Comparison of ENCODE assay signal across 14 cellular contexts in genomic region chr17:3906881-3907280, GRCh38. TPM values are rescaled to one million over a fixed set of nuclear protein-coding genes. Genes with fewer than 3 reads are reported as not detected.
A peak's percentile ranks its signal among the peaks of the same experiment; 100 is the strongest.
DNase-seq lines count a peak whose midpoint lies in the region; ATAC-seq and TF ChIP-seq lines count a peak whose summit lies in the region.
"Had no signal": no experiment of that assay in that cellular context is flagged by ENCODE, and none has a peak within 500 bp of the region (broad histone marks: within the 10 kb centered on the region; RNA-seq: fewer than 3 reads in every experiment).

No MANE protein-coding gene starts in this region.

- H3K4me1 ChIP-seq in GM23338 (ENCODE audit: insufficient read depth) (peaks cover 13% of the 10 kb centered on the region), RWPE2 (ENCODE audit: insufficient read depth, poor library complexity, severe bottlenecking) (no peaks in the 10 kb centered on the region), neutrophil (ENCODE audit: control insufficient read depth in 1 of 2, insufficient read depth in 1 of 2, low read depth in 1 of 2, low read length in 1 of 2) (peaks cover 18% of the 10 kb centered on the region in 2 experiments)
- H3K4me1 ChIP-seq: Caco-2 had no signal

- TF ChIP-seq CTCF in GM23338 (conservative IDR thresholded peaks at IDR 0.05; ENCODE audit: low read depth in 2 of 2) (no peak), RWPE2 (IDR thresholded peaks at IDR 0.05; ENCODE audit: poor library complexity, severe bottlenecking) (no peak), neutrophil (IDR thresholded peaks at IDR 0.05) (no peak)

- 0 out of 2 replicates have a peak overlapping the region, but pooled peaks have one; percentile 7 for H2AFZ ChIP-seq in GM23338

- H3K4me3 Mint-ChIP-seq in GM23338, result no peak overlapping the region
- H3K4me3 Mint-ChIP-seq: CD4-positive, CD25-positive, alpha-beta regulatory T cell; CD8-positive, alpha-beta T cell; H9 had no signal

- H3K9me3 ChIP-seq in RWPE2 (ENCODE audit: severe bottlenecking) (no peaks in the 10 kb centered on the region), neutrophil (no peaks in the 10 kb centered on the region)
- H3K9me3 ChIP-seq: Caco-2 had no signal

- no peak for ATAC-seq in GM23338
- ATAC-seq in RWPE2 (ENCODE audit: low read depth), result 0 out of 3 replicates have a peak, but pooled peaks have one; percentile 26
- ATAC-seq in HG03342 (IDR thresholded peaks at IDR 0.05; ENCODE audit: unreplicated experiment), result no peak
- ATAC-seq: CD8-positive, alpha-beta T cell had no signal

- DNase-seq in GM23338 (ENCODE audit: low spot score) (no peak), RWPE2 (ENCODE audit: low spot score) (no peak), occipital lobe (lab: John Stamatoyannopoulos, UW) (no peak)
- no peak for DNase-seq in activated T-cell treated with anti-CD3 and anti-CD28 coated beads, Interleukin-2, amount 50 U/mL, for 48 hours
- DNase-seq: CD4-positive, CD25-positive, alpha-beta regulatory T cell; CD8-positive, alpha-beta T cell; DMS153; DND-41 had no signal

- H3K27ac Mint-ChIP-seq in GM23338, result no peak overlapping the region
- H3K27ac Mint-ChIP-seq: CD4-positive, CD25-positive, alpha-beta regulatory T cell had no signal

- H4K20me1 ChIP-seq in GM23338 (replicated peaks; ENCODE audit: insufficient read depth), result no peaks in the 10 kb centered on the region

- H3K79me2 ChIP-seq in GM23338 (replicated peaks; ENCODE audit: insufficient read depth), result no peaks in the 10 kb centered on the region

- H3K36me3 ChIP-seq in GM23338 (ENCODE audit: insufficient read depth), result no peaks in the 10 kb centered on the region
- no peaks in the 10 kb centered on the region for H3K36me3 ChIP-seq in RWPE2 (ENCODE audit: low read depth)
- peaks cover 70% of the 10 kb centered on the region for H3K36me3 ChIP-seq in neutrophil

- no peaks in the 10 kb centered on the region for H3F3A ChIP-seq in GM23338 (replicated peaks; ENCODE audit: low read depth)

- H3K4me3 ChIP-seq in GM23338 (no peak overlapping the region), RWPE2 (ENCODE audit: severe bottlenecking) (no peak overlapping the region), neutrophil (ENCODE audit: low read depth in 1 of 2, low read length in 1 of 2) (no peak overlapping the region)

- no peak overlapping the region for H3K4me2 ChIP-seq in GM23338

- H3K4me1 Mint-ChIP-seq in GM23338, result peaks cover 17% of the 10 kb centered on the region

- H3K27me3 Mint-ChIP-seq in GM23338 (ENCODE audit: insufficient read depth, low read depth, poor library complexity), result peaks cover 12% of the 10 kb centered on the region
- H3K27me3 Mint-ChIP-seq: CD4-positive, CD25-positive, alpha-beta regulatory T cell had no signal

- no peaks in the 10 kb centered on the region for H3K9me2 ChIP-seq in GM23338 (ENCODE audit: insufficient read depth)

- H3K27me3 ChIP-seq in GM23338 (ENCODE audit: insufficient read depth) (no peaks in the 10 kb centered on the region), RWPE2 (ENCODE audit: insufficient read depth, poor library complexity, severe bottlenecking) (no peaks in the 10 kb centered on the region), neutrophil (no peaks in the 10 kb centered on the region)

- H3K9me3 Mint-ChIP-seq in GM23338, result no peaks in the 10 kb centered on the region
- H3K9me3 Mint-ChIP-seq: CD4-positive, CD25-positive, alpha-beta regulatory T cell; CD8-positive, alpha-beta T cell; H9 had no signal

- H3K36me3 Mint-ChIP-seq in GM23338 (ENCODE audit: low read depth), result no peaks in the 10 kb centered on the region
- H3K36me3 Mint-ChIP-seq: CD4-positive, CD25-positive, alpha-beta regulatory T cell; CD8-positive, alpha-beta T cell had no signal

- H3K27ac ChIP-seq in GM23338 (ENCODE audit: low read depth), result no peak overlapping the region
- H3K27ac ChIP-seq in RWPE2 (ENCODE audit: poor library complexity, severe bottlenecking), result no peak overlapping the region
- peak overlapping the region; percentile 27 for H3K27ac ChIP-seq in neutrophil
- H3K27ac ChIP-seq: C4-2B had no signal

TF ChIP-seq in GM23338, 12 proteins besides CTCF, POLR2A, EP300 and RAD21:
- TF ChIP-seq EZH2 (IDR thresholded peaks at IDR 0.05; ENCODE audit: low read depth, unreplicated experiment) (no peak), NANOG (IDR thresholded peaks at IDR 0.05; ENCODE audit: borderline replicate concordance) (no peak), ETS1 (IDR thresholded peaks at IDR 0.05) (no peak), JUNB (IDR thresholded peaks at IDR 0.05; ENCODE audit: unreplicated experiment) (no peak), ZNF331 (CRISPR knock-in tag; IDR thresholded peaks at IDR 0.05; ENCODE audit: low read depth) (no peak), ZNF114 (CRISPR knock-in tag; IDR thresholded peaks at IDR 0.05) (no peak), CREB1 (CRISPR knock-in tag; IDR thresholded peaks at IDR 0.05; ENCODE audit: low read depth) (no peak), STAT1 (IDR thresholded peaks at IDR 0.05; ENCODE audit: unreplicated experiment) (no peak), EZH2phosphoT487 (IDR thresholded peaks at IDR 0.05; ENCODE audit: unreplicated experiment) (no peak), REST (IDR thresholded peaks at IDR 0.05; ENCODE audit: unreplicated experiment) (no peak)

RNA-seq across cellular contexts. Expression of gene P2RX1, which starts 9.4 kb away (rescaled TPM):
- 0.19 and 2.2 TPM in 2 replicates for total RNA-seq in GM23338 (2014; rRNA removed; shearing (Covaris generic))
- 0.17 and 0.31 TPM in 2 replicates for polyA plus RNA-seq in GM23338 (2016; fragmentation: Nextera tagmentation; extraction: Ambion mirVana)
- not detected for total RNA-seq in occipital lobe
- total RNA-seq: H4, H9 had no signal
- polyA plus RNA-seq: CD4-positive, CD25-positive, alpha-beta regulatory T cell had no signal

RNA-seq across cellular contexts. Expression of gene CAMKK1, which starts 14.0 kb away (rescaled TPM):
- 7.1 and 8.7 TPM in 2 replicates for total RNA-seq in GM23338 (2014; rRNA removed; shearing (Covaris generic))
- 4.3 TPM in 2 replicates for polyA plus RNA-seq in GM23338 (2016; fragmentation: Nextera tagmentation; extraction: Ambion mirVana)
- total RNA-seq in occipital lobe, result 8.9 TPM

RNA-seq across cellular contexts. Expression of gene ATP2A3, which starts 57.4 kb away (rescaled TPM):
- total RNA-seq in GM23338 (2014; rRNA removed; shearing (Covaris generic)), result 32.6 and 35.2 TPM in 2 replicates
- 8.2 and 9.6 TPM in 2 replicates for polyA plus RNA-seq in GM23338 (2016; fragmentation: Nextera tagmentation; extraction: Ambion mirVana)
- total RNA-seq in occipital lobe, result 1.2 TPM

Comparison
In these comparisons a context has a peak if more than half of its experiments do, and no peak if none do; other contexts are left out.
1. RNA of gene ATP2A3, which starts 57.4 kb away (total RNA-seq): 32.6 to 35.2 TPM in GM23338; 1.2 TPM in occipital lobe (single experiment); every median in the first group is over 10 times any median in the second.